17 cellular contexts compared by ENCODE assay signal in the genomic region with DNA sequence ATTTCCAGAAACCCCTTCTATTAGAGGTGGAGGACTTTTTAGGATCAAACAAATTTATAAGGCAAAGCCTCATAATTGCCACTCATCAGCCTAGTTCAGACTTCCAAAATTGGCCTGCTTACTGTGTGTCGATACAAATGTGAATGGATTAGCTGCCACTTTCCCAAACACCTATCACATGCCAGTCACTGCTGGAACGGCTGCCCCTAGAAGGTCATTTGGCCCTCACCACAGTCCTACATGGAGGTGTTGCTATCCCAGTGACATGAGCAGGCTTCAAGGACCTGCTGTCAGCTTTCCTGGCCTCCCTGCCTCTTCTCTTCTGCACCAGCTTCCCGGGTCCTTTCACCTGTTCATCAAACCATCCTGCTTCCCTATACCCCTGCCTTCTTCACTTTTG.
DNase-seq lines count a peak whose midpoint lies in the region; ATAC-seq and TF ChIP-seq lines count a peak whose summit lies in the region.
"Had no signal": no experiment of that assay in that cellular context is flagged by ENCODE, and none has a peak within 500 bp of the region (broad histone marks: within the 10 kb centered on the region; RNA-seq: fewer than 3 reads in every experiment).

No MANE protein-coding gene starts in this region.

- intact Hi-C loops in left cardiac atrium (cut with DNase I): no loop called here
- intact Hi-C loops in cardiac septum (cut with DNase I): no loop called here
- intact Hi-C loops in right cardiac atrium (cut with DNase I): loop anchor here in 1 of 4 donors (10.0 kb wide), 1 partner anchor 116 kb away; no protein-coding TSS in a partner anchor

- H3K9me3 ChIP-seq in right cardiac atrium (ENCODE audit: control insufficient read depth, low read length) (no peaks in the 10 kb centered on the region), right atrium auricular region (no peaks in the 10 kb centered on the region), neuronal stem cell (replicated peaks in 1 of 2; ENCODE audit: control insufficient read depth in 2 of 2, insufficient read depth in 1 of 2, low read depth in 1 of 2, low read length in 2 of 2) (no peaks in the 10 kb centered on the region)
- H3K9me3 ChIP-seq: A549; BLaER1 treated with 17β-estradiol and CSF1 and Interleukin-3, amounts not matched to agents 10 nM and 100 nM; Caco-2 had no signal

- H2AFZ ChIP-seq in neuronal stem cell (ENCODE audit: low read length): no peak overlapping the region

- H4K91ac ChIP-seq in neuronal stem cell (ENCODE audit: low read depth, low read length, poor library complexity): no peak overlapping the region

- no peak overlapping the region for H2BK120ac ChIP-seq in neuronal stem cell (ENCODE audit: low read depth, low read length)

- H2AK5ac ChIP-seq in neuronal stem cell (ENCODE audit: low read depth, low read length): no peak overlapping the region

- no peak overlapping the region for H3K23ac ChIP-seq in neuronal stem cell (ENCODE audit: low read depth, low read length, poor library complexity)

- no peaks in the 10 kb centered on the region for H3K36me3 ChIP-seq in right atrium auricular region
- no peaks in the 10 kb centered on the region for H3K36me3 ChIP-seq in neuronal stem cell (replicated peaks in 1 of 2; ENCODE audit: control insufficient read depth in 2 of 2, insufficient read depth in 2 of 2, low read length in 2 of 2)
- H3K36me3 ChIP-seq: BLaER1 treated with 17β-estradiol and CSF1 and Interleukin-3, amounts not matched to agents 10 nM and 100 nM had no signal

- H3K79me1 ChIP-seq in neuronal stem cell (ENCODE audit: low read depth, low read length): no peaks in the 10 kb centered on the region

- WGBS in right cardiac atrium: 70% methylated on average over 3 of the region's 3 CpGs
- no CpG with 5 or more reads among the region's 3 CpGs for WGBS in neuronal stem cell (ENCODE audit: extremely low coverage in 2 of 2, insufficient read length in 2 of 2, insufficient replicate concordance in 1 of 2), 2 donors

- no peak overlapping the region for H2BK12ac ChIP-seq in neuronal stem cell (ENCODE audit: low read length)

- H2BK15ac ChIP-seq in neuronal stem cell (ENCODE audit: low read length): no peak overlapping the region

- TF ChIP-seq CTCF in right atrium auricular region (IDR thresholded peaks at IDR 0.05): no peak

- no peak overlapping the region for H3K9ac ChIP-seq in neuronal stem cell (ENCODE audit: low read depth, low read length, poor library complexity)
- H3K9ac ChIP-seq: BLaER1 treated with 17β-estradiol and CSF1 and Interleukin-3, amounts not matched to agents 10 nM and 100 nM had no signal

- H3K18ac ChIP-seq in neuronal stem cell (ENCODE audit: low read length): peak overlapping the region; percentile 13

- no peak overlapping the region for H4K8ac ChIP-seq in neuronal stem cell (ENCODE audit: low read depth, low read length)

- H3K4me1 ChIP-seq in right cardiac atrium (ENCODE audit: control insufficient read depth, insufficient read depth, low read length): no peaks in the 10 kb centered on the region
- H3K4me1 ChIP-seq in right atrium auricular region: peaks cover 0 to 6% of the 10 kb centered on the region in 2 donors
- H3K4me1 ChIP-seq in neuronal stem cell (ENCODE audit: control insufficient read depth in 2 of 2, insufficient read depth in 1 of 2, low read depth in 1 of 2, low read length in 2 of 2): no peaks in the 10 kb centered on the region
- H3K4me1 ChIP-seq: A549, Caco-2 had no signal

- H3K4ac ChIP-seq in neuronal stem cell (ENCODE audit: low read length): no peak overlapping the region

- no peak overlapping the region for H3K27ac ChIP-seq in right cardiac atrium (ENCODE audit: low read length)
- no peak overlapping the region for H3K27ac ChIP-seq in right atrium auricular region
- H3K27ac ChIP-seq in neuronal stem cell (replicated peaks; ENCODE audit: low read length): no peak overlapping the region
- H3K27ac ChIP-seq: 22Rv1; A549; BLaER1 treated with 17β-estradiol and CSF1 and Interleukin-3, amounts not matched to agents 10 nM and 100 nM; C4-2B had no signal

- H3K4me3 ChIP-seq in right cardiac atrium (ENCODE audit: low read length) (no peak overlapping the region), right atrium auricular region (no peak overlapping the region), neuronal stem cell (ENCODE audit: low read length in 2 of 2) (no peak overlapping the region)
- H3K4me3 ChIP-seq: A549; BLaER1 treated with 17β-estradiol and CSF1 and Interleukin-3, amounts not matched to agents 10 nM and 100 nM had no signal

- H3K4me2 ChIP-seq in neuronal stem cell (ENCODE audit: insufficient read depth, low read length, poor library complexity, severe bottlenecking): no peak overlapping the region
- H3K4me2 ChIP-seq: A549; BLaER1 treated with 17β-estradiol and CSF1 and Interleukin-3, amounts not matched to agents 10 nM and 100 nM had no signal

- H3K14ac ChIP-seq in neuronal stem cell (ENCODE audit: low read length): no peak overlapping the region

- DNase-seq in left cardiac atrium (peak; percentile 33), cardiac septum (ENCODE audit: low spot score) (no peak), right cardiac atrium (peak in 1 of 3 donors; percentile 24), right atrium auricular region (ENCODE audit: low spot score) (no peak), neuronal stem cell (ENCODE audit: low spot score) (no peak)
- no peak for DNase-seq in activated effector memory CD4-positive, alpha-beta T cell treated with anti-CD3 and anti-CD28 coated beads, Interleukin-2, amount 50 U/mL, for 16 hours
- DNase-seq: AML-193; Caco-2; Calu3; CD4-positive, alpha-beta T cell; CD8-positive, alpha-beta T cell; DMS79 treated with DMSO at 0.1 percent for 48 hours; GF-D8 had no signal

- ATAC-seq in left cardiac atrium (peak; percentile 47 to 81), right cardiac atrium (peak; percentile 78 to 84)
- ATAC-seq: A549; CD8-positive, alpha-beta T cell had no signal

- H2BK5ac ChIP-seq in neuronal stem cell (ENCODE audit: low read length): no peak overlapping the region

- H3K27me3 ChIP-seq in right cardiac atrium (ENCODE audit: control insufficient read depth, insufficient read depth) (peaks cover 2% of the 10 kb centered on the region), right atrium auricular region (no peaks in the 10 kb centered on the region), neuronal stem cell (ENCODE audit: control insufficient read depth in 3 of 3, insufficient read depth in 3 of 3, low read depth in 1 of 3, low read length in 3 of 3) (no peaks in the 10 kb centered on the region)
- H3K27me3 ChIP-seq: BLaER1 treated with 17β-estradiol and CSF1 and Interleukin-3, amounts not matched to agents 10 nM and 100 nM had no signal
